ENCODE assay signal across 1 cellular context in genomic region chr4:142393127-142393526, GRCh38.
TF ChIP-seq lines count a peak whose summit lies in the region.

No MANE protein-coding gene starts in this region.

TF ChIP-seq in GM12878, 131 proteins besides CTCF, POLR2A, EP300 and RAD21 (continued from another document):
- TF ChIP-seq ZNF592 (IDR thresholded peaks at IDR 0.05) (peak; percentile 97), RAD51 (IDR thresholded peaks at IDR 0.05) (no peak)
TF ChIP-seq in GM12878: peak in this region for 2.
